In genomic region chr6:168537485-168537884, GRCh38 we compare ENCODE assay signal across 1 cellular context.
TF ChIP-seq lines count a peak whose summit lies in the region.

No MANE protein-coding gene starts in this region.

TF ChIP-seq in K562, 482 proteins besides CTCF, POLR2A, EP300 and RAD21:
- TF ChIP-seq MIER1 (IDR thresholded peaks at IDR 0.05; ENCODE audit: low read depth) (no peak), RBM39 (optimal IDR thresholded peaks at IDR 0.05; ENCODE audit: low read depth, low read length) (no peak), ZNF280B (CRISPR knock-in tag; IDR thresholded peaks at IDR 0.05) (no peak)
